8 cellular contexts compared by ENCODE assay signal in genomic region chr3:120558784-120559227, GRCh38. TPM values are rescaled to one million over a fixed set of nuclear protein-coding genes. Genes with fewer than 3 reads are reported as not detected.
DNase-seq lines count a peak whose midpoint lies in the region; ATAC-seq and TF ChIP-seq lines count a peak whose summit lies in the region.

No MANE protein-coding gene starts in this region.

- H3K9me3 ChIP-seq in thoracic aorta = no peaks in the 10 kb centered on the region

- H3K27ac Mint-ChIP-seq in HFFc6 = peak overlapping the region; percentile 98
- peak overlapping the region; percentile 81 to 87 for H3K27ac Mint-ChIP-seq in activated naive CD4-positive, alpha-beta T cell treated with anti-CD3 and anti-CD28 coated beads, Interleukin-2, amount 50 U/mL, for 72 hours
- peak overlapping the region; percentile 95 for H3K27ac Mint-ChIP-seq in glutamatergic neuron (ENCODE audit: unreplicated experiment)
- H3K27ac Mint-ChIP-seq in osteocyte (ENCODE audit: unreplicated experiment) = peak overlapping the region; percentile 97

- H3K4me1 ChIP-seq in thoracic aorta (ENCODE audit: control insufficient read depth in 1 of 2, low read depth in 2 of 2) = peaks cover 22 to 64% of the 10 kb centered on the region in 2 donors

- DNase-seq in GM04504 (ENCODE audit: low read depth) (peak; percentile 84), HFFc6 (peak; percentile 95), MV-4-11 (lab: John Stamatoyannopoulos, UW) (peak; percentile 84), glutamatergic neuron (peak; percentile 90), osteocyte (ENCODE audit: extremely low spot score, unreplicated experiment) (peak; percentile 95), thoracic aorta (ENCODE audit: low spot score) (peak; percentile 81)
- peak; percentile 82 to 91 for DNase-seq in activated naive CD4-positive, alpha-beta T cell treated with anti-CD3 and anti-CD28 coated beads, Interleukin-2, amount 50 U/mL, for 72 hours (ENCODE audit: low spot score in 2 of 2)

- H3K27ac ChIP-seq in thoracic aorta = peak overlapping the region; percentile 85 to 89

- H3K4me3 ChIP-seq in thoracic aorta = peak overlapping the region; percentile 67

- H3K4me3 Mint-ChIP-seq in HFFc6 (peak overlapping the region; percentile 90), glutamatergic neuron (ENCODE audit: unreplicated experiment) (peak overlapping the region; percentile 90), osteocyte (ENCODE audit: unreplicated experiment) (peak overlapping the region; percentile 81)

- no peaks in the 10 kb centered on the region for H3K9me3 Mint-ChIP-seq in HFFc6
- no peaks in the 10 kb centered on the region for H3K9me3 Mint-ChIP-seq in activated naive CD4-positive, alpha-beta T cell treated with anti-CD3 and anti-CD28 coated beads, Interleukin-2, amount 50 U/mL, for 72 hours
- H3K9me3 Mint-ChIP-seq in glutamatergic neuron (ENCODE audit: unreplicated experiment) = peaks cover 13% of the 10 kb centered on the region
- no peaks in the 10 kb centered on the region for H3K9me3 Mint-ChIP-seq in osteocyte (ENCODE audit: unreplicated experiment)

- H3K4me1 Mint-ChIP-seq in HFFc6 (ENCODE audit: low read depth) = peaks cover 59% of the 10 kb centered on the region
- H3K4me1 Mint-ChIP-seq in glutamatergic neuron (ENCODE audit: low read depth, unreplicated experiment) = peaks cover 30% of the 10 kb centered on the region
- H3K4me1 Mint-ChIP-seq in osteocyte (ENCODE audit: unreplicated experiment) = peaks cover 22% of the 10 kb centered on the region

- H3K27me3 ChIP-seq in thoracic aorta (replicated peaks; ENCODE audit: insufficient read depth) = no peaks in the 10 kb centered on the region

- H3K36me3 Mint-ChIP-seq in HFFc6 (ENCODE audit: low read depth) = no peaks in the 10 kb centered on the region
- H3K36me3 Mint-ChIP-seq in activated naive CD4-positive, alpha-beta T cell treated with anti-CD3 and anti-CD28 coated beads, Interleukin-2, amount 50 U/mL, for 72 hours = no peaks in the 10 kb centered on the region
- H3K36me3 Mint-ChIP-seq in glutamatergic neuron (ENCODE audit: unreplicated experiment) = no peaks in the 10 kb centered on the region
- no peaks in the 10 kb centered on the region for H3K36me3 Mint-ChIP-seq in osteocyte (ENCODE audit: unreplicated experiment)

- TF ChIP-seq CTCF in HFFc6 (IDR thresholded peaks at IDR 0.05) = peak; percentile 100
- TF ChIP-seq CTCF in glutamatergic neuron (IDR thresholded peaks at IDR 0.05; ENCODE audit: partially characterized antibody, unreplicated experiment) = peak; percentile 100
- peak; percentile 99 for TF ChIP-seq CTCF in osteocyte (IDR thresholded peaks at IDR 0.05)
- peak; percentile 100 for TF ChIP-seq CTCF in thoracic aorta (IDR thresholded peaks at IDR 0.05)

- H3K36me3 ChIP-seq in thoracic aorta = no peaks in the 10 kb centered on the region

- peak; percentile 84 for ATAC-seq in SK-N-SH treated with all-trans-retinoic acid at 6 μM for 48 hours
- ATAC-seq in activated naive CD4-positive, alpha-beta T cell treated with anti-CD3 and anti-CD28 coated beads, Interleukin-2, amount 50 U/mL, for 72 hours = peak; percentile 88
- peak; percentile 68 for ATAC-seq in thoracic aorta (ENCODE audit: insufficient number of reproducible peaks, low FRiP score, low read depth)

- H3K27me3 Mint-ChIP-seq in HFFc6 (ENCODE audit: insufficient read depth) (no peaks in the 10 kb centered on the region; the same call in 1 of the 2 replicates), glutamatergic neuron (ENCODE audit: unreplicated experiment) (peaks cover 15% of the 10 kb centered on the region), osteocyte (ENCODE audit: unreplicated experiment) (no peaks in the 10 kb centered on the region)

TF ChIP-seq in SK-N-SH treated with all-trans-retinoic acid at 6 μM for 48 hours, 23 proteins besides CTCF, POLR2A, EP300 and RAD21:
- TF ChIP-seq ESRRG (CRISPR knock-in tag; IDR thresholded peaks at IDR 0.05) = no peak
- no peak for TF ChIP-seq RARB (CRISPR knock-in tag; IDR thresholded peaks at IDR 0.05)
- TF ChIP-seq SNAI2 (CRISPR knock-in tag; IDR thresholded peaks at IDR 0.05) = no peak
- no peak for TF ChIP-seq BACH2 (CRISPR knock-in tag; IDR thresholded peaks at IDR 0.05; ENCODE audit: borderline replicate concordance)
- TF ChIP-seq ISL1 (CRISPR knock-in tag; IDR thresholded peaks at IDR 0.05) = no peak
- no peak for TF ChIP-seq POU6F1 (CRISPR knock-in tag; IDR thresholded peaks at IDR 0.05; ENCODE audit: borderline replicate concordance, low read depth)
- TF ChIP-seq ZC3H10 (CRISPR knock-in tag; IDR thresholded peaks at IDR 0.05) = no peak
- TF ChIP-seq ARNTL (CRISPR knock-in tag; IDR thresholded peaks at IDR 0.05; ENCODE audit: borderline replicate concordance, low read depth) = no peak

RNA-seq across cellular contexts. Expression of gene NDUFB4, which starts 37.3 kb away (rescaled TPM):
- total RNA-seq in HFFc6 (2021; fragmentation: NEBNext Ultra II Directional; extraction: Animal tissue kit (Norgen Biotek cat#: 25700)) = 100 to 1,000 TPM; 174 to 221 (median 198) TPM
- total RNA-seq in activated naive CD4-positive, alpha-beta T cell treated with anti-CD3 and anti-CD28 coated beads, Interleukin-2, amount 50 U/mL, for 72 hours = 100 to 1,000 TPM; 145 to 187 TPM
- 119 TPM for total RNA-seq in glutamatergic neuron (ENCODE audit: unreplicated experiment)
- 109 and 116 TPM in 2 replicates for total RNA-seq in osteocyte
- total RNA-seq in thoracic aorta = 10 to 100 TPM; 23.5 to 62.3 TPM

Comparison
In these comparisons a context has a peak if more than half of its experiments do, and no peak if none do; other contexts are left out.
1. Peak in every context shown above with its lines: DNase-seq, ATAC-seq, H3K4me3 ChIP-seq and H3K27ac ChIP-seq.